ENCODE assay signal across 8 cellular contexts in the genomic region with DNA sequence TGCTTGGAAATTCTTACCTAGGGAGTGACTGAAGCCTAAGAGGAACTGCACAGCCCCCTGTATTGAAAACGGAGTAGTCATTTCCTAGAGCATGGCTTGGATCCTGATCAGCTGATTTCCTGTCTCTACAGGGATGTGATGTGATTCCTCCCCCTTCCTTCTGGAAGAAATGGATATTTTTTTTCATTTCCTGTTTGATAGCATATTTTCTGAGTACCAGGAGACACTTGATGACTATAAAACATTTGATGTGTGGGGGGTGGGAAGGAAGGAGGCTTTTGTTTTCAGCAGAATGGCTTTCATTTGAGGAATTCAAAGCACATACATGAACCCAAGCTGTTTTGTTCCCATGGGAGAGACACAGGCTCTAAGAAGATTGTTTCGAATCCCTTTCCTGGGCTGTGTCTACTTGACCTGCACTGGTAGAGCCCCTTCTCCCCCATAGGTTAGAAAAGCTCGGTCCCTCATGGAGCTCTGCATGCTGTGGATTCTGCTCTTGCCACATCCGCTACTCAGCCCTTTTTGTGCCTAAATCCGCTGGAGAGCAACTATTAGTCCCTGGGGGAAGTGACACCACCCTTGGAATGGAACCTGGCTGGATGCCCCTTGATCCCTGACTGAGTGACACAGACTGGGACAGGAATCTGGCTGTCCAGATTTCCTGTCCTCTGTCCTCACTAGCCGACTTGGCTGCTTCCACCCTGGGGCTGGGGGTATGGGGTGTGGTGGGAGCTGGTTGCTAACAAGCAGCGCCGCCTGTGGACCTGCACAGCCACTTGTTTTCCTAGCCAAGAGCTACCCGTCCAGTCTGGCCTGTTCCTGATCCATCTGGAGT.
DNase-seq lines count a peak whose midpoint lies in the region; ATAC-seq, FAIRE-seq and TF ChIP-seq lines count a peak whose summit lies in the region.

No MANE protein-coding gene starts in this region.

- peaks cover 66% of the 10 kb centered on the region for H3K4me1 Mint-ChIP-seq in astrocyte (ENCODE audit: low read depth, unreplicated experiment)

- no peaks in the 10 kb centered on the region for H3K9me2 ChIP-seq in OCI-LY7 (ENCODE audit: insufficient read depth, low read length)

- TF ChIP-seq CTCF in astrocyte (IDR thresholded peaks at IDR 0.05; ENCODE audit: insufficient read depth, low read depth, low read length) = peak; percentile 33
- no peak for TF ChIP-seq CTCF in OCI-LY7 (conservative IDR thresholded peaks at IDR 0.05; ENCODE audit: low read length)

- H4K20me1 ChIP-seq in astrocyte (ENCODE audit: insufficient read depth, low read length) (peaks cover 56% of the 10 kb centered on the region), OCI-LY7 (ENCODE audit: insufficient read depth, low read length) (no peaks in the 10 kb centered on the region)

- POLR2A ChIA-PET in OCI-LY7 (lab: Charles Lee) = no interaction called here

- CTCF ChIA-PET in OCI-LY7 (lab: Charles Lee; ENCODE audit: unreplicated experiment) = interaction anchor here (0.6 kb wide), 1 partner anchor 52 kb away, joined by 4 read pairs; no protein-coding TSS in a partner anchor

- peak overlapping the region; percentile 97 for H3K27ac Mint-ChIP-seq in astrocyte (ENCODE audit: unreplicated experiment)

- H3K79me2 ChIP-seq in astrocyte (ENCODE audit: insufficient read depth, low read length) = peaks cover 96% of the 10 kb centered on the region
- no peaks in the 10 kb centered on the region for H3K79me2 ChIP-seq in OCI-LY7 (ENCODE audit: insufficient read depth, low read depth, low read length)

- H3K27me3 Mint-ChIP-seq in astrocyte (ENCODE audit: low read depth, unreplicated experiment) = no peaks in the 10 kb centered on the region

- H3K27ac ChIP-seq in astrocyte (ENCODE audit: low read depth, low read length) = peak overlapping the region; percentile 70
- H3K27ac ChIP-seq in iPS-18a (ENCODE audit: low read length) = peak overlapping the region; percentile 87
- H3K27ac ChIP-seq in OCI-LY7 (ENCODE audit: low read depth, low read length, poor library complexity, severe bottlenecking) = no peak overlapping the region

- H3K4me3 ChIP-seq in astrocyte (ENCODE audit: insufficient read depth, low read depth, low read length) (no peak overlapping the region), iPS-18a (ENCODE audit: low read length) (peak overlapping the region; percentile 49), skeletal muscle satellite cell (ENCODE audit: low read length) (peak overlapping the region; percentile 23), OCI-LY7 (ENCODE audit: low read depth, low read length, poor library complexity, severe bottlenecking) (no peak overlapping the region)

- H3K9me3 ChIP-seq in astrocyte (ENCODE audit: insufficient read depth, low read depth, low read length) (no peaks in the 10 kb centered on the region), iPS-18a (ENCODE audit: control insufficient read depth, low read depth, low read length) (no peaks in the 10 kb centered on the region), skeletal muscle satellite cell (replicated peaks; ENCODE audit: low read length) (no peaks in the 10 kb centered on the region), OCI-LY7 (ENCODE audit: low read length) (no peaks in the 10 kb centered on the region)

- no peaks in the 10 kb centered on the region for H3K9me3 Mint-ChIP-seq in astrocyte (ENCODE audit: unreplicated experiment)

- H3K4me3 Mint-ChIP-seq in astrocyte (ENCODE audit: unreplicated experiment) = peak overlapping the region; percentile 66

- H3K27me3 ChIP-seq in astrocyte (ENCODE audit: insufficient read depth, low read length) (no peaks in the 10 kb centered on the region), iPS-18a (ENCODE audit: control insufficient read depth, insufficient read depth, low read length) (no peaks in the 10 kb centered on the region), skeletal muscle satellite cell (ENCODE audit: control insufficient read depth, insufficient read depth, low read length) (no peaks in the 10 kb centered on the region)

- peaks cover 2% of the 10 kb centered on the region for H3K36me3 Mint-ChIP-seq in astrocyte (ENCODE audit: low read depth, unreplicated experiment)

- intact Hi-C loops in OCI-LY7 (cut with micrococcal nuclease; ENCODE audit: unreplicated experiment) = no loop called here

- H3K4me1 ChIP-seq in astrocyte (ENCODE audit: insufficient read depth, low read length) (peaks cover 27% of the 10 kb centered on the region), iPS-18a (ENCODE audit: control insufficient read depth, low read depth, low read length) (peaks cover 46% of the 10 kb centered on the region), skeletal muscle satellite cell (ENCODE audit: control insufficient read depth, insufficient read depth, low read length) (peaks cover 52% of the 10 kb centered on the region), OCI-LY7 (ENCODE audit: insufficient read depth, low read length, poor library complexity, severe bottlenecking) (no peaks in the 10 kb centered on the region)

- H3K4me2 ChIP-seq in astrocyte (ENCODE audit: low read length) = peak overlapping the region; percentile 77
- H3K4me2 ChIP-seq in skeletal muscle satellite cell (ENCODE audit: low read length) = peak overlapping the region; percentile 49
- H3K4me2 ChIP-seq in OCI-LY7 (ENCODE audit: low read length) = no peak overlapping the region

- no peak for FAIRE-seq in astrocyte (lab: Jason Lieb, UNC)

- H3K9ac ChIP-seq in astrocyte (ENCODE audit: low read length) (peak overlapping the region; percentile 65), iPS-18a (ENCODE audit: low read length) (peak overlapping the region; percentile 50), skeletal muscle satellite cell (ENCODE audit: low read depth, low read length) (peak overlapping the region; percentile 50)

- H2AFZ ChIP-seq in astrocyte (ENCODE audit: low read depth, low read length) = no peak overlapping the region
- no peak overlapping the region for H2AFZ ChIP-seq in OCI-LY7 (ENCODE audit: low read length)

- no TSS peak for BruUV-seq in OCI-LY7 (replicated peaks; lab: Mats Ljungman, UMichigan)

- H3K36me3 ChIP-seq in astrocyte (ENCODE audit: insufficient read depth, low read length) (no peaks in the 10 kb centered on the region), iPS-18a (ENCODE audit: control insufficient read depth, low read depth, low read length) (no peaks in the 10 kb centered on the region), skeletal muscle satellite cell (ENCODE audit: insufficient read depth, low read length) (no peaks in the 10 kb centered on the region), OCI-LY7 (ENCODE audit: insufficient read depth, low read length) (no peaks in the 10 kb centered on the region)

- ATAC-seq in GM18498 (IDR thresholded peaks at IDR 0.05; ENCODE audit: unreplicated experiment) = no peak

- DNase-seq in HuH-7 (ENCODE audit: low spot score) (peak; percentile 55), astrocyte (ENCODE audit: low read depth) (no peak), OCI-LY7 (ENCODE audit: low spot score) (no peak)
- DNase-seq in activated CD4-positive, alpha-beta T cell treated with anti-CD3 and anti-CD28 coated beads for 48 hours = no peak
- no peak for DNase-seq in activated naive CD4-positive, alpha-beta T cell treated with Interleukin-2 at 50 U/mL for 16 hours

Comparison
In these comparisons a context has a peak if more than half of its experiments do, and no peak if none do; other contexts are left out.
1. H3K4me3 ChIP-seq: peak in iPS-18a (single experiment) and skeletal muscle satellite cell (single experiment); none in astrocyte (single experiment) and OCI-LY7 (single experiment).
2. Peak in every context shown above with its lines, with median percentiles within 50 percentile points of each other: H3K9ac ChIP-seq.